Comparison of ENCODE assay signal across 7 cellular contexts in genomic region chr18:40935423-40935822, GRCh38.
DNase-seq lines count a peak whose midpoint lies in the region; TF ChIP-seq lines count a peak whose summit lies in the region.

No MANE protein-coding gene starts in this region.

- H3K36me3 ChIP-seq in Loucy (ENCODE audit: insufficient read depth, low read length) (no peaks in the 10 kb centered on the region), spleen (no peaks in the 10 kb centered on the region)

- intact Hi-C loops in spleen (cut with DNase I; ENCODE audit: low total_unique reads) = no loop called here

- H3K9me3 Mint-ChIP-seq in nephron progenitor cell = peaks cover 3% of the 10 kb centered on the region

- peaks cover 5% of the 10 kb centered on the region for H3K36me3 Mint-ChIP-seq in nephron progenitor cell (ENCODE audit: low read depth)

- peaks cover 26% of the 10 kb centered on the region for H3K4me1 Mint-ChIP-seq in nephron progenitor cell

- H3K4me2 ChIP-seq in Loucy (ENCODE audit: low read depth, low read length, poor library complexity, severe bottlenecking) = no peak overlapping the region

- 9 to 35% (median 16%) methylated on average over 1 of the region's 1 CpG for WGBS in spleen, 5 donors

- TF ChIP-seq POLR2A in spleen (IDR thresholded peaks at IDR 0.05) = no peak

- no peak overlapping the region for H3K9ac ChIP-seq in Loucy (ENCODE audit: low read depth, low read length, poor library complexity, severe bottlenecking)

- no peak overlapping the region for H3K4me3 ChIP-seq in Loucy (ENCODE audit: low read length, poor library complexity, severe bottlenecking)
- no peak overlapping the region for H3K4me3 ChIP-seq in spleen

- H3F3A ChIP-seq in Loucy (ENCODE audit: low read depth) = no peaks in the 10 kb centered on the region

- peak; percentile 44 for TF ChIP-seq CTCF in GM12873 (IDR thresholded peaks at IDR 0.05; ENCODE audit: insufficient read depth, low read depth, low read length, missing control alignments)
- TF ChIP-seq CTCF in Loucy (conservative IDR thresholded peaks at IDR 0.05; ENCODE audit: low read length) = peak; percentile 55
- peak; percentile 29 for TF ChIP-seq CTCF in nephron progenitor cell (IDR thresholded peaks at IDR 0.05)
- TF ChIP-seq CTCF in spleen (IDR thresholded peaks at IDR 0.05 in 8 of 11, conservative IDR thresholded peaks at IDR 0.05 in 3 of 11) = peak in 1 of 11 experiments; percentile 10

- no peaks in the 10 kb centered on the region for H3K9me2 ChIP-seq in Loucy (replicated peaks; ENCODE audit: low read depth, low read length)

- H3K27me3 ChIP-seq in Loucy (ENCODE audit: insufficient read depth, low read length, poor library complexity, severe bottlenecking) (no peaks in the 10 kb centered on the region), spleen (replicated peaks in 1 of 7) (no peaks in the 10 kb centered on the region)

- H3K27me3 Mint-ChIP-seq in nephron progenitor cell (ENCODE audit: low read depth, poor library complexity) = no peaks in the 10 kb centered on the region

- H3K27ac Mint-ChIP-seq in nephron progenitor cell = no peak overlapping the region

- no peak overlapping the region for H2AFZ ChIP-seq in Loucy (ENCODE audit: low read length)

- H3K9me3 ChIP-seq in Loucy (ENCODE audit: insufficient read depth, low read depth, low read length) (no peaks in the 10 kb centered on the region), spleen (no peaks in the 10 kb centered on the region)

- no peaks in the 10 kb centered on the region for H4K20me1 ChIP-seq in Loucy (ENCODE audit: insufficient read depth, low read length, poor library complexity, severe bottlenecking)

- DNase-seq in cerebellar cortex (ENCODE audit: low spot score) (peak; percentile 25), nephron progenitor cell (no peak), germinal center (ENCODE audit: low spot score) (no peak), epidermal melanocyte (ENCODE audit: insufficient read length, low spot score) (no peak), spleen (no peak)

- no peaks in the 10 kb centered on the region for H3K4me1 ChIP-seq in Loucy (ENCODE audit: insufficient read depth, low read length, poor library complexity, severe bottlenecking)
- H3K4me1 ChIP-seq in spleen = no peaks in the 10 kb centered on the region

- no peak overlapping the region for H3K27ac ChIP-seq in spleen

- H3K79me2 ChIP-seq in Loucy (ENCODE audit: insufficient read depth, low read length) = no peaks in the 10 kb centered on the region

- H3K4me3 Mint-ChIP-seq in nephron progenitor cell = no peak overlapping the region
